In the genomic region with DNA sequence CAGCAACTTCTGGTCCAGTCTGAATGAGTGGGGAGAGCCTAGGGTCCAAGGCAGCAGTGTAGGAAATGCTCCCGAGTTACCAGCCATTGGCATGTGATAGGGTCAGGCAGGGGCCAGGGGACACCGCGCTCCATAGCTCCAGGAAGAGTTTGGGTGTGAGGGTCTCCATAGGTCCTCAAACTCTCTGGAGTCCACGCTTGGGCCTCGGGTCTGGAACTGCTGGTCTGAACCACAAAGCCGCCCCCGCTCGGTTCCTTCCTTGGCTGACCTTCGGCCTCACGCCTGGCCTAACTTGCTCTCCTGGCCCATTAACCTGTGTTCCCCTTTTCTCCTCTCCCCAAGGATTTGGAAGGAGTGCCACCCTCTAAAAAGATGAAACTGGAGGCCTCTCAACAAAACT, we compare ENCODE assay signal across 23 cellular contexts. TPM values are rescaled to one million over a fixed set of nuclear protein-coding genes. Genes with fewer than 3 reads are reported as not detected.
DNase-seq lines count a peak whose midpoint lies in the region; ATAC-seq and TF ChIP-seq lines count a peak whose summit lies in the region.
"Had no signal": no experiment of that assay in that cellular context is flagged by ENCODE, and none has a peak within 500 bp of the region (broad histone marks: within the 10 kb centered on the region; RNA-seq: fewer than 3 reads in every experiment).

No MANE protein-coding gene starts in this region.

- H3K4me3 ChIP-seq in transverse colon (no peak overlapping the region), vagina (no peak overlapping the region)
- H3K4me3 ChIP-seq: GM12878 had no signal

- CTCF ChIA-PET in WTC11 (lab: Charles Lee): no interaction called here

- no peak overlapping the region for H3K4me3 Mint-ChIP-seq in WTC11
- H3K4me3 Mint-ChIP-seq in neural crest cell: no peak overlapping the region
- H3K4me3 Mint-ChIP-seq: CD4-positive, alpha-beta memory T cell; IgD-negative memory B cell had no signal

- H3K36me3 ChIP-seq in transverse colon: no peaks in the 10 kb centered on the region
- peaks cover 0 to 11% of the 10 kb centered on the region in 2 donors for H3K36me3 ChIP-seq in vagina

- POLR2A ChIA-PET in WTC11 (lab: Charles Lee): no interaction called here

- H3K27me3 Mint-ChIP-seq in WTC11 (ENCODE audit: low read depth): no peaks in the 10 kb centered on the region
- peaks cover under 1% of the 10 kb centered on the region for H3K27me3 Mint-ChIP-seq in neural crest cell (ENCODE audit: low read depth)
- H3K27me3 Mint-ChIP-seq: CD4-positive, alpha-beta memory T cell; IgD-negative memory B cell had no signal

- no peaks in the 10 kb centered on the region for H3K9me3 ChIP-seq in transverse colon
- no peaks in the 10 kb centered on the region for H3K9me3 ChIP-seq in vagina

- in situ Hi-C loops in transverse colon (cut with MboI; ENCODE audit: low pct_ligation_motif_present in 1 of 4, low pct_unique_long_range_greater_than_20kb in 1 of 4, low sequenced_read_pairs in 3 of 4): loop anchor here in 3 of 4 donors (5.0 to 10.0 kb wide), 3 partner anchors 64 to 136 kb away; no protein-coding TSS in a partner anchor
- in situ Hi-C loops in GM13977 (cut with MboI; ENCODE audit: low pct_unique_long_range_greater_than_20kb, low sequenced_read_pairs, unreplicated experiment): loop anchor here (10.0 kb wide), 1 partner anchor 126 kb away; the partner anchor contains the start of gene LRRC43

- peaks cover 32% of the 10 kb centered on the region for H3K36me3 Mint-ChIP-seq in WTC11
- peaks cover 11% of the 10 kb centered on the region for H3K36me3 Mint-ChIP-seq in neural crest cell (ENCODE audit: low read depth)
- H3K36me3 Mint-ChIP-seq: CD4-positive, alpha-beta memory T cell had no signal

- DNase-seq in ELR (ENCODE audit: low read depth) (peak; percentile 22), WTC11 (ENCODE audit: low spot score) (no peak), neural crest cell (ENCODE audit: low read depth, low spot score) (no peak), transverse colon (no peak), GM13977 (ENCODE audit: low spot score) (no peak), vagina (ENCODE audit: extremely low spot score in 2 of 2) (no peak), cerebellar cortex (ENCODE audit: low spot score) (no peak)
- DNase-seq: C1 segment of cervical spinal cord; CD4-positive, alpha-beta memory T cell; COR-L47; GDM1; MM.1S; NCI-H2029; NCI-H446 treated with DMSO at 0.1 percent for 48 hours; NCI-H526; NCI-H82; NK-92 treated with Interleukin-12 subunit alpha and Interleukin-12 subunit beta, amount 100 ng/mL, for 24 hours; SHP77 had no signal

- peaks cover 25 to 56% (median 44%) of the 10 kb centered on the region in 4 donors for H3K4me1 ChIP-seq in transverse colon
- H3K4me1 ChIP-seq in vagina: peaks cover 38% of the 10 kb centered on the region

- H3K27ac ChIP-seq in transverse colon (peak overlapping the region; percentile 67 to 92 (median 88)), vagina (no peak overlapping the region)
- H3K27ac ChIP-seq: HL-60, KMS-11, RWPE1 had no signal

- peak overlapping the region; percentile 43 for H3K27ac Mint-ChIP-seq in WTC11
- peak overlapping the region; percentile 57 for H3K27ac Mint-ChIP-seq in neural crest cell (ENCODE audit: unreplicated experiment)

- TF ChIP-seq POLR2A in transverse colon (IDR thresholded peaks at IDR 0.05) (no peak), vagina (IDR thresholded peaks at IDR 0.05) (no peak)

- H3K27me3 ChIP-seq in transverse colon (no peaks in the 10 kb centered on the region), vagina (no peaks in the 10 kb centered on the region)

- TF ChIP-seq CTCF in WTC11 (IDR thresholded peaks at IDR 0.05): no peak
- TF ChIP-seq CTCF in neural crest cell (conservative IDR thresholded peaks at IDR 0.05): no peak
- TF ChIP-seq CTCF in transverse colon (IDR thresholded peaks at IDR 0.05): no peak
- no peak for TF ChIP-seq CTCF in GM13977 (IDR thresholded peaks at IDR 0.05; ENCODE audit: extremely low read depth, insufficient read depth, missing control alignments)
- TF ChIP-seq CTCF in vagina (IDR thresholded peaks at IDR 0.05): no peak

- peaks cover 21% of the 10 kb centered on the region for H3K4me1 Mint-ChIP-seq in WTC11
- H3K4me1 Mint-ChIP-seq in neural crest cell: peaks cover 11% of the 10 kb centered on the region

- intact Hi-C loops in transverse colon (cut with DNase I; ENCODE audit: low total_unique reads): no loop called here
- intact Hi-C loops in vagina (cut with DNase I): no loop called here

- H3K9me3 Mint-ChIP-seq in WTC11 (no peaks in the 10 kb centered on the region), neural crest cell (no peaks in the 10 kb centered on the region)
- H3K9me3 Mint-ChIP-seq: CD4-positive, alpha-beta memory T cell; IgD-negative memory B cell had no signal

- 84% methylated on average over 10 of the region's 10 CpGs; no CpG with 5 or more reads in 1 of the 2 donors for WGBS in transverse colon (ENCODE audit: low coverage in 1 of 2), 2 donors

- ATAC-seq in WTC11: no peak
- ATAC-seq: GM12878 had no signal

- no peak for TF ChIP-seq EP300 in transverse colon (IDR thresholded peaks at IDR 0.05; ENCODE audit: low read depth)

TF ChIP-seq in WTC11, 78 proteins besides CTCF, POLR2A, EP300 and RAD21:
- TF ChIP-seq ZNF232 (CRISPR knock-in tag; IDR thresholded peaks at IDR 0.05): no peak

RNA-seq across cellular contexts. Expression of gene MLXIP, which starts 19.8 kb away (rescaled TPM):
- total RNA-seq in WTC11 (2021) (40.5 to 49.4 TPM (median 44.4 TPM) in 3 replicates), neural crest cell (39.8 and 44.5 TPM in 2 replicates), transverse colon (100 to 1,000 TPM in 3 of 4 donors, 10 to 100 TPM in 1; 99.5 to 302 (median 151) TPM), vagina (16.9 TPM)

RNA-seq across cellular contexts. Expression of gene BCL7A, which starts 37.1 kb away (rescaled TPM):
- total RNA-seq in WTC11 (2021): 14.6 to 19.7 TPM (median 15.8 TPM) in 3 replicates
- 57.4 and 60.1 TPM in 2 replicates for total RNA-seq in neural crest cell
- total RNA-seq in transverse colon: 1 to 10 TPM in 3 of 4 donors, under 1 TPM in 1; 0.75 to 6.8 (median 6.3) TPM
- total RNA-seq in vagina: 8.1 TPM
